ENCODE assay signal across 26 cellular contexts in genomic region chr2:109527079-109527478, GRCh38.
DNase-seq lines count a peak whose midpoint lies in the region; ATAC-seq lines count a peak whose summit lies in the region.
"Had no signal": no experiment of that assay in that cellular context is flagged by ENCODE, and none has a peak within 500 bp of the region (broad histone marks: within the 10 kb centered on the region; RNA-seq: fewer than 3 reads in every experiment).

No MANE protein-coding gene starts in this region.

- H3K27me3 ChIP-seq in GM23248 (replicated peaks; ENCODE audit: insufficient read depth) = peaks cover 9% of the 10 kb centered on the region
- H3K27me3 ChIP-seq: BE2C, MG63 had no signal

- H4K20me1 ChIP-seq in GM23248 (ENCODE audit: insufficient read depth) = no peaks in the 10 kb centered on the region

- peak; percentile 30 for DNase-seq in activated CD8-positive, alpha-beta memory T cell treated with anti-CD3 and anti-CD28 coated beads for 24 hours
- DNase-seq in activated CD8-positive, alpha-beta memory T cell treated with anti-CD3 and anti-CD28 coated beads, Interleukin-2, amount 10 ng/mL, durations not matched to agents 7 days and 5 days = no peak
- DNase-seq in islet precursor cell (peak; percentile 61), posterior vena cava (ENCODE audit: low spot score) (peak; percentile 38), MV-4-11 (lab: John Stamatoyannopoulos, UW) (no peak), foreskin melanocyte (no peak), GM23248 (no peak)
- DNase-seq: ACHN; BE2C; CD4-positive, alpha-beta T cell; DMS79; EL; GDM1; GOT3; IMR-90; KG1; MG63; NCI-H1694; NCI-H2029 treated with DMSO at 0.1 percent for 48 hours; NCI-H2227 treated with DMSO at 0.1 percent for 48 hours; NCI-H526 treated with DMSO at 0.1 percent for 48 hours; PC-9; SHP77 had no signal

- no peaks in the 10 kb centered on the region for H3K79me2 ChIP-seq in GM23248 (ENCODE audit: insufficient read depth)

- no peak overlapping the region for H3K27ac ChIP-seq in GM23248
- H3K27ac ChIP-seq: 22Rv1, PC-9 had no signal

- no peaks in the 10 kb centered on the region for H3F3A ChIP-seq in GM23248 (ENCODE audit: insufficient read depth)

- no peak overlapping the region for H3K4me2 ChIP-seq in GM23248 (ENCODE audit: unreplicated experiment)
- H3K4me2 ChIP-seq: PC-9 had no signal

- H3K27me3 Mint-ChIP-seq in activated CD8-positive, alpha-beta memory T cell treated with anti-CD3 and anti-CD28 coated beads, Interleukin-2, amount 10 ng/mL, durations not matched to agents 7 days and 5 days = peaks cover 15% of the 10 kb centered on the region

- no peaks in the 10 kb centered on the region for H3K9me2 ChIP-seq in GM23248 (ENCODE audit: insufficient read depth)

- no peak overlapping the region for H2AFZ ChIP-seq in GM23248
- H2AFZ ChIP-seq: PC-9 had no signal

- H3K9me3 Mint-ChIP-seq in activated CD8-positive, alpha-beta memory T cell treated with anti-CD3 and anti-CD28 coated beads, Interleukin-2, amount 10 ng/mL, durations not matched to agents 7 days and 5 days (ENCODE audit: low read depth) = no peaks in the 10 kb centered on the region
- H3K9me3 Mint-ChIP-seq: CD4-positive, alpha-beta T cell had no signal

- CTCF ChIA-PET in activated CD8-positive, alpha-beta memory T cell treated with anti-CD3 and anti-CD28 coated beads, Interleukin-2, amount 10 ng/mL, durations not matched to agents 7 days and 5 days (lab: Charles Lee) = no interaction called here

- H3K27ac Mint-ChIP-seq in activated CD8-positive, alpha-beta memory T cell treated with anti-CD3 and anti-CD28 coated beads, Interleukin-2, amount 10 ng/mL, durations not matched to agents 7 days and 5 days = no peak overlapping the region
- H3K27ac Mint-ChIP-seq: CD4-positive, alpha-beta T cell had no signal

- H3K4me3 Mint-ChIP-seq in activated CD8-positive, alpha-beta memory T cell treated with anti-CD3 and anti-CD28 coated beads, Interleukin-2, amount 10 ng/mL, durations not matched to agents 7 days and 5 days = no peak overlapping the region
- H3K4me3 Mint-ChIP-seq: CD4-positive, alpha-beta T cell had no signal

- no peaks in the 10 kb centered on the region for H3K4me1 Mint-ChIP-seq in activated CD8-positive, alpha-beta memory T cell treated with anti-CD3 and anti-CD28 coated beads, Interleukin-2, amount 10 ng/mL, durations not matched to agents 7 days and 5 days

- H3K9me3 ChIP-seq in GM23248 (ENCODE audit: low read depth) = no peaks in the 10 kb centered on the region
- H3K9me3 ChIP-seq: BE2C, MG63 had no signal

- H3K36me3 ChIP-seq in GM23248 (ENCODE audit: low read depth) = no peaks in the 10 kb centered on the region
- H3K36me3 ChIP-seq: BE2C, MG63 had no signal

- 89 to 94% methylated on average over 6 of the region's 6 CpGs for WGBS in GM23248 (ENCODE audit: low coverage in 1 of 2, low lambda C conversion rate in 2 of 2, missing lambda C conversion rate in 2 of 2), 2 experiments

- ATAC-seq in activated CD8-positive, alpha-beta memory T cell treated with anti-CD3 and anti-CD28 coated beads, Interleukin-2, amount 10 ng/mL, durations not matched to agents 7 days and 5 days = no peak
- ATAC-seq: GM12878, HCT116 had no signal

- no peak overlapping the region for H3K4me3 ChIP-seq in GM23248
- H3K4me3 ChIP-seq: GM12878, MG63, PC-9 had no signal

- no peak overlapping the region for H3K9ac ChIP-seq in GM23248

- no peaks in the 10 kb centered on the region for H3K36me3 Mint-ChIP-seq in activated CD8-positive, alpha-beta memory T cell treated with anti-CD3 and anti-CD28 coated beads, Interleukin-2, amount 10 ng/mL, durations not matched to agents 7 days and 5 days

- in situ Hi-C loops in GM23248 (cut with MboI) = no loop called here

- intact Hi-C loops in posterior vena cava (cut with DNase I) = no loop called here

- H3K4me1 ChIP-seq in GM23248 (ENCODE audit: insufficient read depth) = no peaks in the 10 kb centered on the region
- H3K4me1 ChIP-seq: BE2C had no signal

Comparison
In these comparisons a context has a peak if more than half of its experiments do, and no peak if none do; other contexts are left out.
1. DNase-seq: peak in activated CD8-positive, alpha-beta memory T cell treated with anti-CD3 and anti-CD28 coated beads for 24 hours (single experiment), islet precursor cell (single experiment) and posterior vena cava (single experiment); none in activated CD8-positive, alpha-beta memory T cell treated with anti-CD3 and anti-CD28 coated beads, Interleukin-2, amount 10 ng/mL, durations not matched to agents 7 days and 5 days (single experiment), MV-4-11 (single experiment), foreskin melanocyte (single experiment) and GM23248 (single experiment).